In the genomic region with DNA sequence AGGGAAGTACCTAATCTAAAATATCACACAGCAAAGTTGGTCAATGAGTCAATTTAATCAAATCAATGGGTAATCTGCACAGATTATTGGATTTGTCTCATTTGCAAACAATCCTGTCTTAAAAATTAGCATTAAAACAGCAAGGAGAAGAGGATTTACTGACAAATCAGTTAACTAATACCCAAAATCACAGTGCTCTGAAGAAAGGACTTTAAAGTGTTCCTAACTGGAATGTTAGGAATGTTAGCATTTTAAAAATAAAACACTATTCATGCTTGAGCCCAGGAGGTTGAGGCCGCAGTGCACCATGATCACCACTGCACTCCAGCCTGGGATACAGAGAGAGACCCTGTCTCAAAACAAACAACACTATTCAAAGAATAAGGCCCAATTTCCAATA, we compare ENCODE assay signal across 28 cellular contexts.
DNase-seq lines count a peak whose midpoint lies in the region; ATAC-seq and TF ChIP-seq lines count a peak whose summit lies in the region.
"Had no signal": no experiment of that assay in that cellular context is flagged by ENCODE, and none has a peak within 500 bp of the region (broad histone marks: within the 10 kb centered on the region; RNA-seq: fewer than 3 reads in every experiment).

No MANE protein-coding gene starts in this region.

- H2AFZ ChIP-seq in GM23338: no peak overlapping the region

- no peak overlapping the region for H3K4me3 ChIP-seq in GM23338
- no peak overlapping the region for H3K4me3 ChIP-seq in left lung
- no peak overlapping the region for H3K4me3 ChIP-seq in CD8-positive, alpha-beta memory T cell (ENCODE audit: low read length)
- H3K4me3 ChIP-seq: cardiac muscle cell, esophagus muscularis mucosa, MG63, upper lobe of left lung had no signal

- H3K36me3 Mint-ChIP-seq in GM23338 (ENCODE audit: low read depth): no peaks in the 10 kb centered on the region
- H3K36me3 Mint-ChIP-seq in WTC11: no peaks in the 10 kb centered on the region
- no peaks in the 10 kb centered on the region for H3K36me3 Mint-ChIP-seq in type B pancreatic cell
- peaks cover 0 to 5% (median 0%) of the 10 kb centered on the region in 3 donors for H3K36me3 Mint-ChIP-seq in CD8-positive, alpha-beta memory T cell
- H3K36me3 Mint-ChIP-seq in activated CD4-positive, alpha-beta memory T cell treated with anti-CD3 and anti-CD28 coated beads for 36 hours: peaks cover 2% of the 10 kb centered on the region
- H3K36me3 Mint-ChIP-seq: activated naive CD4-positive, alpha-beta T cell treated with anti-CD3 and anti-CD28 coated beads, Interleukin-2, amount 50 U/mL, for 72 hours; naive B cell had no signal

- H3K4me1 ChIP-seq in GM23338 (ENCODE audit: insufficient read depth) (peaks cover 66% of the 10 kb centered on the region), left lung (peaks cover 6 to 9% of the 10 kb centered on the region in 2 donors)
- H3K4me1 ChIP-seq in CD8-positive, alpha-beta memory T cell (ENCODE audit: insufficient read depth, low read length): no peaks in the 10 kb centered on the region
- H3K4me1 ChIP-seq: foreskin keratinocyte had no signal

- H3K27me3 Mint-ChIP-seq in GM23338 (ENCODE audit: insufficient read depth, low read depth, poor library complexity): peaks cover 2% of the 10 kb centered on the region
- H3K27me3 Mint-ChIP-seq in WTC11 (ENCODE audit: low read depth): no peaks in the 10 kb centered on the region
- H3K27me3 Mint-ChIP-seq in type B pancreatic cell: no peaks in the 10 kb centered on the region
- H3K27me3 Mint-ChIP-seq in CD8-positive, alpha-beta memory T cell: no peaks in the 10 kb centered on the region
- no peaks in the 10 kb centered on the region for H3K27me3 Mint-ChIP-seq in activated CD4-positive, alpha-beta memory T cell treated with anti-CD3 and anti-CD28 coated beads for 36 hours
- H3K27me3 Mint-ChIP-seq: CD4-positive, CD25-positive, alpha-beta regulatory T cell; memory B cell; naive B cell had no signal

- H3K27ac ChIP-seq in GM23338 (ENCODE audit: low read depth) (peak overlapping the region; percentile 26; the same call in 1 of the 2 replicates), left lung (no peak overlapping the region)
- no peak overlapping the region for H3K27ac ChIP-seq in CD8-positive, alpha-beta memory T cell (ENCODE audit: low read depth, low read length)
- H3K27ac ChIP-seq: cardiac muscle cell, esophagus muscularis mucosa, foreskin keratinocyte, upper lobe of left lung had no signal

- H3K27ac Mint-ChIP-seq in GM23338 (peak overlapping the region; percentile 74), WTC11 (peak overlapping the region; percentile 77), type B pancreatic cell (no peak overlapping the region)
- H3K27ac Mint-ChIP-seq in CD8-positive, alpha-beta memory T cell: no peak overlapping the region
- H3K27ac Mint-ChIP-seq in activated CD4-positive, alpha-beta memory T cell treated with anti-CD3 and anti-CD28 coated beads for 36 hours: no peak overlapping the region
- H3K27ac Mint-ChIP-seq: activated naive CD4-positive, alpha-beta T cell treated with anti-CD3 and anti-CD28 coated beads, Interleukin-2, amount 50 U/mL, for 72 hours; CD4-positive, CD25-positive, alpha-beta regulatory T cell; memory B cell; naive B cell had no signal

- POLR2A ChIA-PET in WTC11 (lab: Charles Lee): no interaction called here
- POLR2A ChIA-PET in CD8-positive, alpha-beta memory T cell (lab: Charles Lee): no interaction called here
- POLR2A ChIA-PET in activated CD4-positive, alpha-beta memory T cell treated with anti-CD3 and anti-CD28 coated beads for 36 hours (lab: Charles Lee): no interaction called here

- ATAC-seq in GM23338: peak; percentile 85
- ATAC-seq in WTC11: peak; percentile 89
- peak; percentile 26 for ATAC-seq in left lung
- ATAC-seq: activated CD4-positive, CD25-positive, alpha-beta regulatory T cell treated with anti-CD3 and anti-CD28 coated beads, Interleukin-2, amount 50 U/mL, for 24 hours; activated naive CD4-positive, alpha-beta T cell treated with anti-CD3 and anti-CD28 coated beads, Interleukin-2, amount 50 U/mL, for 72 hours; foreskin keratinocyte had no signal

- intact Hi-C loops in left lung (cut with DNase I): no loop called here
- intact Hi-C loops in activated CD4-positive, alpha-beta memory T cell treated with anti-CD3 and anti-CD28 coated beads for 36 hours (cut with micrococcal nuclease): no loop called here

- CTCF ChIA-PET in WTC11 (lab: Charles Lee): no interaction called here
- CTCF ChIA-PET in CD8-positive, alpha-beta memory T cell (lab: Charles Lee): no interaction called here
- CTCF ChIA-PET in activated CD4-positive, alpha-beta memory T cell treated with anti-CD3 and anti-CD28 coated beads for 36 hours (lab: Charles Lee): no interaction called here

- TF ChIP-seq CTCF in GM23338 (conservative IDR thresholded peaks at IDR 0.05; ENCODE audit: low read depth in 2 of 2) (no peak), WTC11 (IDR thresholded peaks at IDR 0.05) (no peak), left lung (IDR thresholded peaks at IDR 0.05) (no peak), type B pancreatic cell (conservative IDR thresholded peaks at IDR 0.05) (peak; percentile 44)

- peaks cover 12% of the 10 kb centered on the region for H4K20me1 ChIP-seq in GM23338 (replicated peaks; ENCODE audit: insufficient read depth)

- H3K9me3 Mint-ChIP-seq in GM23338 (no peaks in the 10 kb centered on the region), WTC11 (no peaks in the 10 kb centered on the region), type B pancreatic cell (no peaks in the 10 kb centered on the region)
- H3K9me3 Mint-ChIP-seq in CD8-positive, alpha-beta memory T cell: no peaks in the 10 kb centered on the region
- H3K9me3 Mint-ChIP-seq in activated CD4-positive, alpha-beta memory T cell treated with anti-CD3 and anti-CD28 coated beads for 36 hours: no peaks in the 10 kb centered on the region
- H3K9me3 Mint-ChIP-seq: activated naive CD4-positive, alpha-beta T cell treated with anti-CD3 and anti-CD28 coated beads, Interleukin-2, amount 50 U/mL, for 72 hours; CD4-positive, CD25-positive, alpha-beta regulatory T cell; memory B cell; naive B cell had no signal

- H3K4me1 Mint-ChIP-seq in GM23338: peaks cover 65% of the 10 kb centered on the region
- peaks cover 70% of the 10 kb centered on the region for H3K4me1 Mint-ChIP-seq in WTC11
- peaks cover 27% of the 10 kb centered on the region for H3K4me1 Mint-ChIP-seq in type B pancreatic cell (ENCODE audit: unreplicated experiment)
- H3K4me1 Mint-ChIP-seq in CD8-positive, alpha-beta memory T cell: peaks cover 40 to 57% (median 44%) of the 10 kb centered on the region in 3 donors
- H3K4me1 Mint-ChIP-seq in activated CD4-positive, alpha-beta memory T cell treated with anti-CD3 and anti-CD28 coated beads for 36 hours (ENCODE audit: low read depth): peaks cover 32% of the 10 kb centered on the region

- no peaks in the 10 kb centered on the region for H3K9me2 ChIP-seq in GM23338 (ENCODE audit: insufficient read depth)

- H3F3A ChIP-seq in GM23338 (replicated peaks; ENCODE audit: low read depth): no peaks in the 10 kb centered on the region

- H3K4me2 ChIP-seq in GM23338: peak overlapping the region; percentile 52

- no peaks in the 10 kb centered on the region for H3K9me3 ChIP-seq in left lung
- no peaks in the 10 kb centered on the region for H3K9me3 ChIP-seq in CD8-positive, alpha-beta memory T cell (ENCODE audit: low read length)
- H3K9me3 ChIP-seq: esophagus muscularis mucosa, MG63, upper lobe of left lung had no signal

- DNase-seq in GM23338 (ENCODE audit: low spot score) (peak; percentile 78), WTC11 (ENCODE audit: low spot score) (no peak), left lung (no peak), type B pancreatic cell (ENCODE audit: extremely low spot score, unreplicated experiment) (no peak), cerebellar cortex (ENCODE audit: low spot score) (no peak)
- DNase-seq in CD8-positive, alpha-beta memory T cell: no peak
- no peak for DNase-seq in activated CD4-positive, alpha-beta memory T cell treated with anti-CD3 and anti-CD28 coated beads for 36 hours
- DNase-seq: activated CD4-positive, alpha-beta T cell treated with anti-CD3 and anti-CD28 coated beads, Interleukin-2, amount 50 U/mL, for 48 hours; activated CD8-positive, alpha-beta memory T cell treated with anti-CD3 and anti-CD28 coated beads, Interleukin-2, amount 50 U/mL, for 48 hours; CD4-positive, CD25-positive, alpha-beta regulatory T cell; DMS 273 treated with DMSO at 0.1 percent for 48 hours; foreskin keratinocyte; KG1; MG63; naive B cell; NCI-H1105 treated with DMSO at 0.1 percent for 48 hours; NCI-H2029; NCI-H526 treated with DMSO at 0.1 percent for 48 hours; nucleus accumbens; RPMI8226; small intestine; stimulated activated CD4-positive, alpha-beta T cell treated with anti-CD3 and anti-CD28 coated beads, Interleukin-1b, Interleukin-23, amount 100 ng/mL, for 48 hours; upper lobe of left lung had no signal

- H3K4me3 Mint-ChIP-seq in GM23338 (peak overlapping the region; percentile 36; the same call in 2 of the 3 replicates), WTC11 (no peak overlapping the region), type B pancreatic cell (no peak overlapping the region)
- H3K4me3 Mint-ChIP-seq in CD8-positive, alpha-beta memory T cell: no peak overlapping the region
- H3K4me3 Mint-ChIP-seq in activated CD4-positive, alpha-beta memory T cell treated with anti-CD3 and anti-CD28 coated beads for 36 hours: no peak overlapping the region
- H3K4me3 Mint-ChIP-seq: CD4-positive, CD25-positive, alpha-beta regulatory T cell; memory B cell; naive B cell had no signal

- H3K36me3 ChIP-seq in GM23338 (ENCODE audit: insufficient read depth) (no peaks in the 10 kb centered on the region), left lung (no peaks in the 10 kb centered on the region)
- H3K36me3 ChIP-seq in CD8-positive, alpha-beta memory T cell (ENCODE audit: insufficient read depth, low read length): no peaks in the 10 kb centered on the region
- H3K36me3 ChIP-seq: cardiac muscle cell, esophagus muscularis mucosa, MG63, upper lobe of left lung had no signal

- H3K27me3 ChIP-seq in GM23338 (ENCODE audit: insufficient read depth) (no peaks in the 10 kb centered on the region), left lung (no peaks in the 10 kb centered on the region)
- no peaks in the 10 kb centered on the region for H3K27me3 ChIP-seq in CD8-positive, alpha-beta memory T cell (ENCODE audit: insufficient read depth, low read length, poor library complexity, severe bottlenecking)
- H3K27me3 ChIP-seq: cardiac muscle cell, esophagus muscularis mucosa, foreskin keratinocyte, MG63, upper lobe of left lung had no signal

- peaks cover 91% of the 10 kb centered on the region for H3K79me2 ChIP-seq in GM23338 (replicated peaks; ENCODE audit: insufficient read depth)

TF ChIP-seq in GM23338, 12 proteins besides CTCF, POLR2A, EP300 and RAD21 (continues in another document):
- TF ChIP-seq ZNF331 (CRISPR knock-in tag; IDR thresholded peaks at IDR 0.05; ENCODE audit: low read depth) (no peak), EZH2 (IDR thresholded peaks at IDR 0.05; ENCODE audit: low read depth, unreplicated experiment) (no peak), STAT1 (IDR thresholded peaks at IDR 0.05; ENCODE audit: unreplicated experiment) (no peak)

TF ChIP-seq in WTC11, 78 proteins besides CTCF, POLR2A, EP300 and RAD21 (continues in another document):
- TF ChIP-seq, protein P1, sequence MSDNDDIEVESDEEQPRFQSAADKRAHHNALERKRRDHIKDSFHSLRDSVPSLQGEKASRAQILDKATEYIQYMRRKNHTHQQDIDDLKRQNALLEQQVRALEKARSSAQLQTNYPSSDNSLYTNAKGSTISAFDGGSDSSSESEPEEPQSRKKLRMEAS (CRISPR knock-in tag; IDR thresholded peaks at IDR 0.05): no peak

Comparison
In these comparisons a context has a peak if more than half of its experiments do, and no peak if none do; other contexts are left out.
1. ATAC-seq: peak in every context shown above with its lines; median percentile 89 in WTC11; 85 in GM23338; 26 in left lung.
2. H3K27ac Mint-ChIP-seq: peak in GM23338 (single experiment) and WTC11 (single experiment); none in type B pancreatic cell (single experiment), CD8-positive, alpha-beta memory T cell (0 of 8) and activated CD4-positive, alpha-beta memory T cell treated with anti-CD3 and anti-CD28 coated beads for 36 hours (single experiment).